In the genomic region with DNA sequence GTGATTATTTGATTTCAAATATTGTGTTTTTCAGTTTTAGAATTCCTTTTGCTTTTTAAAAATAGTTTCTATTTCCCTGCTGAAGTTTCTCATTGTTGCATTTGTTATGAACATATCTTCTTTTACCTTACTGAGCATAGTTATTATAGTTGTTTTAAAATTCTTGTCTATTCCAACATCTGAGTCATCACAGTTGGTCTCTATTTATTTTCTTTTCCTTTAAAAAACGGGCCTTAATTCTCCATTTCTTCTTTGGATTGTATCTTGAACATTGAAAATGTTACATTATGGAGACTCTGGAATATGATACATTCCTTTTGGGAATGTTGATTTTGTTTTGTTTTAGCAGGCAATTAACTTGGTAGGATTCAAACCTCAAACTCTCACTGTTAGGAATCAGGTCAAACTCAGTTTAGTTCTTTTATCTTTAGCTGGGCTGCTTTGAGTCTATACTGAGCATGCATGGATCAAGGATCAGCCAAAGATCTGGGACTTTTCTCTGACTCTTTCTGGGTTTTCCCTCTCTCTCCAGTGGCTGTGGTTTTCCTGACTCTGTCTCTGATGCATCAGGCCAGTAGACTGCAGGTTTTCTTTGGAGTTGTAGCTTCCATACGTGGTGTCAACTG, we compare ENCODE assay signal across 14 cellular contexts.
DNase-seq lines count a peak whose midpoint lies in the region; ATAC-seq and TF ChIP-seq lines count a peak whose summit lies in the region.
"Had no signal": no experiment of that assay in that cellular context is flagged by ENCODE, and none has a peak within 500 bp of the region (broad histone marks: within the 10 kb centered on the region; RNA-seq: fewer than 3 reads in every experiment).

No MANE protein-coding gene starts in this region.

- no peak for ATAC-seq in HG03432 (IDR thresholded peaks at IDR 0.05; ENCODE audit: unreplicated experiment)
- ATAC-seq in left ventricle myocardium superior: no peak
- ATAC-seq: HCT116 had no signal

- no peak overlapping the region for H3K4me3 ChIP-seq in brain microvascular endothelial cell (ENCODE audit: low read depth, low read length)

- DNase-seq in HFFc6 (no peak), brain microvascular endothelial cell (peak; percentile 55), glomerular visceral epithelial cell (ENCODE audit: extremely low spot score) (peak; percentile 53), left ventricle myocardium superior (no peak), NCI-H82 (lab: John Stamatoyannopoulos, UW) (no peak)
- no peak for DNase-seq in activated CD4-positive, alpha-beta T cell treated with anti-CD3 and anti-CD28 coated beads, Interleukin-2, amount 50 U/mL, for 4 hours
- DNase-seq: COR-L47, DMS153, NCI-H1092, NCI-H1694, SK-N-SH had no signal

- H3K36me3 Mint-ChIP-seq in HFFc6 (ENCODE audit: low read depth): peaks cover 14% of the 10 kb centered on the region

- H3K27me3 ChIP-seq in brain microvascular endothelial cell (replicated peaks): no peaks in the 10 kb centered on the region

- peaks cover 9% of the 10 kb centered on the region for H3K9me3 Mint-ChIP-seq in HFFc6

- TF ChIP-seq CTCF in HFFc6 (IDR thresholded peaks at IDR 0.05): no peak
- no peak for TF ChIP-seq CTCF in brain microvascular endothelial cell (IDR thresholded peaks at IDR 0.05; ENCODE audit: low read depth, low read length, missing control alignments)

- H3K4me1 Mint-ChIP-seq in HFFc6 (ENCODE audit: low read depth): peaks cover 56% of the 10 kb centered on the region

- in situ Hi-C loops in brain microvascular endothelial cell (cut with HindIII; ENCODE audit: low pct_ligation_motif_present, low sequenced_read_pairs): no loop called here

- intact Hi-C loops in left ventricle myocardium superior (cut with micrococcal nuclease): no loop called here

- H3K27me3 Mint-ChIP-seq in HFFc6 (ENCODE audit: insufficient read depth): peaks cover 1% of the 10 kb centered on the region; the same call in 1 of the 2 replicates

- H3K36me3 ChIP-seq in brain microvascular endothelial cell (replicated peaks): no peaks in the 10 kb centered on the region

- H3K27ac ChIP-seq in brain microvascular endothelial cell: peak overlapping the region; percentile 44
- H3K27ac ChIP-seq: C4-2B had no signal

- peak overlapping the region; percentile 61 for H3K27ac Mint-ChIP-seq in HFFc6

- H3K4me3 Mint-ChIP-seq in HFFc6: peak overlapping the region; percentile 17; the same call in 1 of the 2 replicates

Comparison
In these comparisons a context has a peak if more than half of its experiments do, and no peak if none do; other contexts are left out.
1. DNase-seq: peak in brain microvascular endothelial cell (single experiment) and glomerular visceral epithelial cell (single experiment); none in HFFc6 (single experiment), left ventricle myocardium superior (single experiment), NCI-H82 (single experiment) and activated CD4-positive, alpha-beta T cell treated with anti-CD3 and anti-CD28 coated beads, Interleukin-2, amount 50 U/mL, for 4 hours (0 of 2).